In genomic region chr2:159290289-159290907, GRCh38 we compare ENCODE assay signal across 1 cellular context.
TF ChIP-seq lines count a peak whose summit lies in the region.

No MANE protein-coding gene starts in this region.

TF ChIP-seq in K562, 482 proteins besides CTCF, POLR2A, EP300 and RAD21 (continued from another document):
- TF ChIP-seq, protein P1, sequence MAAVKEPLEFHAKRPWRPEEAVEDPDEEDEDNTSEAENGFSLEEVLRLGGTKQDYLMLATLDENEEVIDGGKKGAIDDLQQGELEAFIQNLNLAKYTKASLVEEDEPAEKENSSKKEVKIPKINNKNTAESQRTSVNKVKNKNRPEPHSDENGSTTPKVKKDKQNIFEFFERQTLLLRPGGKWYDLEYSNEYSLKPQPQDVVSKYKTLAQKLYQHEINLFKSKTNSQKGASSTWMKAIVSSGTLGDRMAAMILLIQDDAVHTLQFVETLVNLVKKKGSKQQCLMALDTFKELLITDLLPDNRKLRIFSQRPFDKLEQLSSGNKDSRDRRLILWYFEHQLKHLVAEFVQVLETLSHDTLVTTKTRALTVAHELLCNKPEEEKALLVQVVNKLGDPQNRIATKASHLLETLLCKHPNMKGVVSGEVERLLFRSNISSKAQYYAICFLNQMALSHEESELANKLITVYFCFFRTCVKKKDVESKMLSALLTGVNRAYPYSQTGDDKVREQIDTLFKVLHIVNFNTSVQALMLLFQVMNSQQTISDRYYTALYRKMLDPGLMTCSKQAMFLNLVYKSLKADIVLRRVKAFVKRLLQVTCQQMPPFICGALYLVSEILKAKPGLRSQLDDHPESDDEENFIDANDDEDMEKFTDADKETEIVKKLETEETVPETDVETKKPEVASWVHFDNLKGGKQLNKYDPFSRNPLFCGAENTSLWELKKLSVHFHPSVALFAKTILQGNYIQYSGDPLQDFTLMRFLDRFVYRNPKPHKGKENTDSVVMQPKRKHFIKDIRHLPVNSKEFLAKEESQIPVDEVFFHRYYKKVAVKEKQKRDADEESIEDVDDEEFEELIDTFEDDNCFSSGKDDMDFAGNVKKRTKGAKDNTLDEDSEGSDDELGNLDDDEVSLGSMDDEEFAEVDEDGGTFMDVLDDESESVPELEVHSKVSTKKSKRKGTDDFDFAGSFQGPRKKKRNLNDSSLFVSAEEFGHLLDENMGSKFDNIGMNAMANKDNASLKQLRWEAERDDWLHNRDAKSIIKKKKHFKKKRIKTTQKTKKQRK (IDR thresholded peaks at IDR 0.05; ENCODE audit: borderline replicate concordance, low read depth, low read length) = no peak
- peak; percentile 5 for TF ChIP-seq ZFP36 (IDR thresholded peaks at IDR 0.05; ENCODE audit: low read depth, low read length, partially characterized antibody)
- TF ChIP-seq, protein P2, sequence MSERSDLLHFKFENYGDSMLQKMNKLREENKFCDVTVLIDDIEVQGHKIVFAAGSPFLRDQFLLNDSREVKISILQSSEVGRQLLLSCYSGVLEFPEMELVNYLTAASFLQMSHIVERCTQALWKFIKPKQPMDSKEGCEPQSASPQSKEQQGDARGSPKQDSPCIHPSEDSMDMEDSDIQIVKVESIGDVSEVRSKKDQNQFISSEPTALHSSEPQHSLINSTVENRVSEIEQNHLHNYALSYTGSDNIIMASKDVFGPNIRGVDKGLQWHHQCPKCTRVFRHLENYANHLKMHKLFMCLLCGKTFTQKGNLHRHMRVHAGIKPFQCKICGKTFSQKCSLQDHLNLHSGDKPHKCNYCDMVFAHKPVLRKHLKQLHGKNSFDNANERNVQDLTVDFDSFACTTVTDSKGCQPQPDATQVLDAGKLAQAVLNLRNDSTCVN (CRISPR knock-in tag; IDR thresholded peaks at IDR 0.05) = no peak
- peak; percentile 56; the same call in 1 of the 2 replicates for TF ChIP-seq ARID1B (IDR thresholded peaks at IDR 0.05)
- TF ChIP-seq SETDB1 (IDR thresholded peaks at IDR 0.05; ENCODE audit: low read length) = no peak
- no peak for TF ChIP-seq SRSF7 (optimal IDR thresholded peaks at IDR 0.05; ENCODE audit: low read depth, low read length)
- no peak for TF ChIP-seq ZNF76 (CRISPR knock-in tag; IDR thresholded peaks at IDR 0.05; ENCODE audit: borderline replicate concordance)
- TF ChIP-seq, protein P3, sequence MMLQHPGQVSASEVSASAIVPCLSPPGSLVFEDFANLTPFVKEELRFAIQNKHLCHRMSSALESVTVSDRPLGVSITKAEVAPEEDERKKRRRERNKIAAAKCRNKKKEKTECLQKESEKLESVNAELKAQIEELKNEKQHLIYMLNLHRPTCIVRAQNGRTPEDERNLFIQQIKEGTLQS (IDR thresholded peaks at IDR 0.05) = peak; percentile 50; the same call in 1 of the 2 replicates
- TF ChIP-seq, protein P3 (CRISPR knock-in tag; conservative IDR thresholded peaks at IDR 0.05) = no peak
- no peak for TF ChIP-seq ZKSCAN3 (CRISPR knock-in tag; IDR thresholded peaks at IDR 0.05)
- TF ChIP-seq FOS (IDR thresholded peaks at IDR 0.05; ENCODE audit: extremely low read depth, insufficient read length) = no peak
- TF ChIP-seq DIDO1 (tag; IDR thresholded peaks at IDR 0.05; ENCODE audit: low read depth) = no peak
- TF ChIP-seq HNRNPLL (IDR thresholded peaks at IDR 0.05; ENCODE audit: low read depth, low read length, poor library complexity, severe bottlenecking) = no peak
- no peak for TF ChIP-seq HDAC6 (IDR thresholded peaks at IDR 0.05; ENCODE audit: low read depth, low read length)
- TF ChIP-seq, protein P4, sequence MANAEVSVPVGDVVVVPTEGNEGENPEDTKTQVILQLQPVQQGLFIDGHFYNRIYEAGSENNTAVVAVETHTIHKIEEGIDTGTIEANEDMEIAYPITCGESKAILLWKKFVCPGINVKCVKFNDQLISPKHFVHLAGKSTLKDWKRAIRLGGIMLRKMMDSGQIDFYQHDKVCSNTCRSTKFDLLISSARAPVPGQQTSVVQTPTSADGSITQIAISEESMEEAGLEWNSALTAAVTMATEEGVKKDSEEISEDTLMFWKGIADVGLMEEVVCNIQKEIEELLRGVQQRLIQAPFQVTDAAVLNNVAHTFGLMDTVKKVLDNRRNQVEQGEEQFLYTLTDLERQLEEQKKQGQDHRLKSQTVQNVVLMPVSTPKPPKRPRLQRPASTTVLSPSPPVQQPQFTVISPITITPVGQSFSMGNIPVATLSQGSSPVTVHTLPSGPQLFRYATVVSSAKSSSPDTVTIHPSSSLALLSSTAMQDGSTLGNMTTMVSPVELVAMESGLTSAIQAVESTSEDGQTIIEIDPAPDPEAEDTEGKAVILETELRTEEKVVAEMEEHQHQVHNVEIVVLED (CRISPR knock-in tag; IDR thresholded peaks at IDR 0.05) = no peak
- TF ChIP-seq, protein P5, sequence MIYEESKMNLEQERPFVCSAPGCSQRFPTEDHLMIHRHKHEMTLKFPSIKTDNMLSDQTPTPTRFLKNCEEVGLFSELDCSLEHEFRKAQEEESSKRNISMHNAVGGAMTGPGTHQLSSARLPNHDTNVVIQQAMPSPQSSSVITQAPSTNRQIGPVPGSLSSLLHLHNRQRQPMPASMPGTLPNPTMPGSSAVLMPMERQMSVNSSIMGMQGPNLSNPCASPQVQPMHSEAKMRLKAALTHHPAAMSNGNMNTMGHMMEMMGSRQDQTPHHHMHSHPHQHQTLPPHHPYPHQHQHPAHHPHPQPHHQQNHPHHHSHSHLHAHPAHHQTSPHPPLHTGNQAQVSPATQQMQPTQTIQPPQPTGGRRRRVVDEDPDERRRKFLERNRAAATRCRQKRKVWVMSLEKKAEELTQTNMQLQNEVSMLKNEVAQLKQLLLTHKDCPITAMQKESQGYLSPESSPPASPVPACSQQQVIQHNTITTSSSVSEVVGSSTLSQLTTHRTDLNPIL (CRISPR knock-in tag; IDR thresholded peaks at IDR 0.05) = no peak
- TF ChIP-seq SMARCA4 (IDR thresholded peaks at IDR 0.05) = peak; percentile 60; the same call in 1 of the 2 replicates
- peak; percentile 57; the same call in 1 of the 2 replicates for TF ChIP-seq FOXJ2 (tag; IDR thresholded peaks at IDR 0.05)
- TF ChIP-seq NCOR1 (IDR thresholded peaks at IDR 0.05) = no peak
- TF ChIP-seq TRIM28 (IDR thresholded peaks at IDR 0.05) = no peak
- no peak for TF ChIP-seq ZNF239 (CRISPR knock-in tag; IDR thresholded peaks at IDR 0.05)
- no peak for TF ChIP-seq HNRNPK (IDR thresholded peaks at IDR 0.05; ENCODE audit: low read depth, low read length, poor library complexity, severe bottlenecking)
- TF ChIP-seq ZNF146 (CRISPR knock-in tag; IDR thresholded peaks at IDR 0.05; ENCODE audit: unreplicated experiment) = no peak
- TF ChIP-seq CTBP1 (IDR thresholded peaks at IDR 0.05; ENCODE audit: borderline replicate concordance) = no peak
- TF ChIP-seq ZNF282 (CRISPR knock-in tag; IDR thresholded peaks at IDR 0.05) = no peak
- TF ChIP-seq POLR2AphosphoS5 (IDR thresholded peaks at IDR 0.05; ENCODE audit: control insufficient read depth, insufficient read depth, low read depth, low read length) = no peak
- TF ChIP-seq MBD2 (IDR thresholded peaks at IDR 0.05; ENCODE audit: borderline replicate concordance, low read depth) = no peak
- TF ChIP-seq, protein P6, sequence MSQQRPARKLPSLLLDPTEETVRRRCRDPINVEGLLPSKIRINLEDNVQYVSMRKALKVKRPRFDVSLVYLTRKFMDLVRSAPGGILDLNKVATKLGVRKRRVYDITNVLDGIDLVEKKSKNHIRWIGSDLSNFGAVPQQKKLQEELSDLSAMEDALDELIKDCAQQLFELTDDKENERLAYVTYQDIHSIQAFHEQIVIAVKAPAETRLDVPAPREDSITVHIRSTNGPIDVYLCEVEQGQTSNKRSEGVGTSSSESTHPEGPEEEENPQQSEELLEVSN (IDR thresholded peaks at IDR 0.05; ENCODE audit: borderline replicate concordance in 1 of 2, extremely low read depth in 1 of 2, insufficient read depth in 1 of 2, insufficient read length in 1 of 2, low read depth in 1 of 2, low read length in 1 of 2, poor library complexity in 1 of 2, severe bottlenecking in 1 of 2) = no peak
- TF ChIP-seq SMARCE1 (IDR thresholded peaks at IDR 0.05) = peak; percentile 38; the same call in 1 of the 2 replicates
- no peak for TF ChIP-seq TSC22D4 (tag; IDR thresholded peaks at IDR 0.05)
- no peak for TF ChIP-seq BRF1 (IDR thresholded peaks at IDR 0.05; ENCODE audit: borderline replicate concordance, extremely low read depth, insufficient read length)
- TF ChIP-seq STAT5B (CRISPR knock-in tag; IDR thresholded peaks at IDR 0.05) = no peak
- TF ChIP-seq ZNF77 (CRISPR knock-in tag; IDR thresholded peaks at IDR 0.05) = no peak
- peak; percentile 83 for TF ChIP-seq GATA2 (CRISPR knock-in tag; IDR thresholded peaks at IDR 0.05)
- TF ChIP-seq, protein P7, sequence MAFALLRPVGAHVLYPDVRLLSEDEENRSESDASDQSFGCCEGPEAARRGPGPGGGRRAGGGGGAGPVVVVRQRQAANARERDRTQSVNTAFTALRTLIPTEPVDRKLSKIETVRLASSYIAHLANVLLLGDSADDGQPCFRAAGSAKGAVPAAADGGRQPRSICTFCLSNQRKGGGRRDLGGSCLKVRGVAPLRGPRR (CRISPR knock-in tag; IDR thresholded peaks at IDR 0.05) = no peak
- TF ChIP-seq, protein P8, sequence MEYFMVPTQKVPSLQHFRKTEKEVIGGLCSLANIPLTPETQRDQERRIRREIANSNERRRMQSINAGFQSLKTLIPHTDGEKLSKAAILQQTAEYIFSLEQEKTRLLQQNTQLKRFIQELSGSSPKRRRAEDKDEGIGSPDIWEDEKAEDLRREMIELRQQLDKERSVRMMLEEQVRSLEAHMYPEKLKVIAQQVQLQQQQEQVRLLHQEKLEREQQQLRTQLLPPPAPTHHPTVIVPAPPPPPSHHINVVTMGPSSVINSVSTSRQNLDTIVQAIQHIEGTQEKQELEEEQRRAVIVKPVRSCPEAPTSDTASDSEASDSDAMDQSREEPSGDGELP (CRISPR knock-in tag; IDR thresholded peaks at IDR 0.05; ENCODE audit: borderline replicate concordance) = no peak
- TF ChIP-seq KHSRP (IDR thresholded peaks at IDR 0.05) = no peak
